15 cellular contexts compared by ENCODE assay signal in genomic region chr1:156708245-156708661, GRCh38. TPM values are rescaled to one million over a fixed set of nuclear protein-coding genes. Genes with fewer than 3 reads are reported as not detected.
DNase-seq lines count a peak whose midpoint lies in the region; ATAC-seq and TF ChIP-seq lines count a peak whose summit lies in the region.
"Had no signal": no experiment of that assay in that cellular context is flagged by ENCODE, and none has a peak within 500 bp of the region (broad histone marks: within the 10 kb centered on the region; RNA-seq: fewer than 3 reads in every experiment).

No MANE protein-coding gene starts in this region.

- peaks cover under 1% of the 10 kb centered on the region for H3K79me1 ChIP-seq in mesendoderm (ENCODE audit: low read length)

- WGBS in ectodermal cell, 2 experiments: 1 to 2% methylated on average over 4 of the region's 4 CpGs
- WGBS in mesendoderm (ENCODE audit: extremely low coverage, insufficient coverage, low lambda C conversion rate): no CpG with 5 or more reads among the region's 4 CpGs
- WGBS in prostate gland: 63% methylated on average over 4 of the region's 4 CpGs

- TF ChIP-seq POLR2A in uterus (IDR thresholded peaks at IDR 0.05): no peak
- no peak for TF ChIP-seq POLR2A in prostate gland (IDR thresholded peaks at IDR 0.05)

- peak overlapping the region; percentile 50 for H3K27ac Mint-ChIP-seq in activated naive CD8-positive, alpha-beta T cell
- H3K27ac Mint-ChIP-seq in activated naive CD8-positive, alpha-beta T cell treated with anti-CD3 and anti-CD28 coated beads, Interleukin-2, amount 50 U/mL, for 24 hours: no peak overlapping the region
- H3K27ac Mint-ChIP-seq: activated CD4-positive, alpha-beta T cell treated with anti-CD3 and anti-CD28 coated beads, Interleukin-2, amount 10 ng/mL, durations not matched to agents 7 days and 5 days; activated T-helper 2 cell treated with anti-CD3 and anti-CD28 coated beads, Interferon-gamma antibody, Interleukin-2, Interleukin-4, amounts not matched to agents 10 μg/mL and 5 μg/mL and 100 μg/mL, durations not matched to agents 14 hours and 24 hours and 36 hours had no signal

- peak overlapping the region; percentile 94 for H3K18ac ChIP-seq in mesendoderm (ENCODE audit: low read length)

- H3K36me3 Mint-ChIP-seq in activated naive CD8-positive, alpha-beta T cell: no peaks in the 10 kb centered on the region
- no peaks in the 10 kb centered on the region for H3K36me3 Mint-ChIP-seq in activated naive CD8-positive, alpha-beta T cell treated with anti-CD3 and anti-CD28 coated beads, Interleukin-2, amount 50 U/mL, for 24 hours (ENCODE audit: low read depth)

- peak overlapping the region; percentile 84 for H3K27ac ChIP-seq in ectodermal cell (ENCODE audit: insufficient read depth, low read depth, low read length, poor library complexity, severe bottlenecking)
- H3K27ac ChIP-seq in mesendoderm (ENCODE audit: low read depth, low read length): peak overlapping the region; percentile 98
- peak overlapping the region; percentile 92 for H3K27ac ChIP-seq in uterus
- H3K27ac ChIP-seq in prostate gland: peak overlapping the region in 1 of 2 donors; percentile 4

- H3K36me3 ChIP-seq in ectodermal cell (ENCODE audit: control insufficient read depth, insufficient read depth, low read length): no peaks in the 10 kb centered on the region
- H3K36me3 ChIP-seq in mesendoderm (ENCODE audit: control insufficient read depth, insufficient read depth, low read length): no peaks in the 10 kb centered on the region
- no peaks in the 10 kb centered on the region for H3K36me3 ChIP-seq in uterus
- H3K36me3 ChIP-seq in prostate gland: no peaks in the 10 kb centered on the region

- intact Hi-C loops in uterus (cut with DNase I; ENCODE audit: low total_unique reads) (no loop called here), prostate gland (cut with DNase I) (no loop called here)

- no peak for DNase-seq in activated naive CD8-positive, alpha-beta T cell treated with anti-CD3 and anti-CD28 coated beads, Interleukin-2, amount 50 U/mL, for 24 hours
- DNase-seq in mesendoderm (peak; percentile 95), uterus (no peak), midbrain (lab: John Stamatoyannopoulos, UW) (no peak), prostate gland (ENCODE audit: low spot score) (no peak)
- DNase-seq in NK-92 treated with Interleukin-12 subunit alpha and Interleukin-12 subunit beta, amount 100 ng/mL, for 24 hours (lab: John Stamatoyannopoulos, UW): no peak
- DNase-seq: 8988T; activated CD4-positive, alpha-beta T cell treated with anti-CD3 and anti-CD28 coated beads, Interleukin-2, amount 10 ng/mL, durations not matched to agents 7 days and 5 days; COR-L47; hypothalamus; NCI-H1417 treated with DMSO at 0.1 percent for 48 hours had no signal

- H3K27me3 ChIP-seq in ectodermal cell (ENCODE audit: control insufficient read depth, insufficient read depth, low read length, poor library complexity, severe bottlenecking) (peaks cover 4% of the 10 kb centered on the region), mesendoderm (ENCODE audit: insufficient read depth, low read length, poor library complexity) (no peaks in the 10 kb centered on the region), uterus (no peaks in the 10 kb centered on the region), prostate gland (replicated peaks; ENCODE audit: insufficient read depth) (no peaks in the 10 kb centered on the region)

- H3K4me1 ChIP-seq in ectodermal cell (ENCODE audit: control insufficient read depth, insufficient read depth, low read length) (peaks cover 43% of the 10 kb centered on the region), mesendoderm (ENCODE audit: control insufficient read depth, low read depth, low read length) (peaks cover 41% of the 10 kb centered on the region), uterus (peaks cover 0 to 34% of the 10 kb centered on the region in 2 donors), prostate gland (replicated peaks) (peaks cover 12% of the 10 kb centered on the region)

- H3K4me3 ChIP-seq in ectodermal cell (ENCODE audit: insufficient read depth, low read depth, low read length) (peak overlapping the region; percentile 19), mesendoderm (ENCODE audit: low read length) (no peak overlapping the region), uterus (no peak overlapping the region), prostate gland (no peak overlapping the region)

- H4K8ac ChIP-seq in mesendoderm (ENCODE audit: low read depth, low read length): no peak overlapping the region

- peak overlapping the region; percentile 86 for H3K23ac ChIP-seq in mesendoderm (ENCODE audit: low read length)

- peak overlapping the region; percentile 90 for H3K56ac ChIP-seq in mesendoderm (ENCODE audit: low read length)

- TF ChIP-seq CTCF in uterus (IDR thresholded peaks at IDR 0.05): no peak
- TF ChIP-seq CTCF in prostate gland (IDR thresholded peaks at IDR 0.05): no peak

- peak overlapping the region; percentile 93 for H2AK5ac ChIP-seq in mesendoderm (ENCODE audit: low read length)

- H3K9me3 ChIP-seq in ectodermal cell (ENCODE audit: control insufficient read depth, low read length): no peaks in the 10 kb centered on the region
- H3K9me3 ChIP-seq in uterus: no peaks in the 10 kb centered on the region
- H3K9me3 ChIP-seq in prostate gland: no peaks in the 10 kb centered on the region

- no peak overlapping the region for H4K5ac ChIP-seq in mesendoderm (ENCODE audit: low read length)

- H3K9me3 Mint-ChIP-seq in activated naive CD8-positive, alpha-beta T cell (ENCODE audit: low read depth): no peaks in the 10 kb centered on the region
- no peaks in the 10 kb centered on the region for H3K9me3 Mint-ChIP-seq in activated naive CD8-positive, alpha-beta T cell treated with anti-CD3 and anti-CD28 coated beads, Interleukin-2, amount 50 U/mL, for 24 hours
- H3K9me3 Mint-ChIP-seq: activated CD4-positive, alpha-beta T cell treated with anti-CD3 and anti-CD28 coated beads, Interleukin-2, amount 10 ng/mL, durations not matched to agents 7 days and 5 days; activated T-helper 2 cell treated with anti-CD3 and anti-CD28 coated beads, Interferon-gamma antibody, Interleukin-2, Interleukin-4, amounts not matched to agents 10 μg/mL and 5 μg/mL and 100 μg/mL, durations not matched to agents 14 hours and 24 hours and 36 hours had no signal

- ATAC-seq in activated naive CD8-positive, alpha-beta T cell treated with anti-CD3 and anti-CD28 coated beads, Interleukin-2, amount 50 U/mL, for 24 hours: no peak

- H3K27me3 Mint-ChIP-seq in activated naive CD8-positive, alpha-beta T cell: no peaks in the 10 kb centered on the region
- peaks cover 23% of the 10 kb centered on the region for H3K27me3 Mint-ChIP-seq in activated naive CD8-positive, alpha-beta T cell treated with anti-CD3 and anti-CD28 coated beads, Interleukin-2, amount 50 U/mL, for 24 hours

- peak overlapping the region; percentile 62 for H3K4ac ChIP-seq in mesendoderm (ENCODE audit: low read depth, low read length)

- H3K79me2 ChIP-seq in mesendoderm (ENCODE audit: control insufficient read depth, insufficient read depth, low read length): peaks cover 2% of the 10 kb centered on the region

- H2BK5ac ChIP-seq in mesendoderm (ENCODE audit: low read length): peak overlapping the region; percentile 99

- H2BK15ac ChIP-seq in mesendoderm (replicated peaks; ENCODE audit: low read depth): no peak overlapping the region

- peaks cover 25% of the 10 kb centered on the region for H3K4me1 Mint-ChIP-seq in activated naive CD8-positive, alpha-beta T cell (ENCODE audit: low read depth)
- peaks cover 23% of the 10 kb centered on the region for H3K4me1 Mint-ChIP-seq in activated naive CD8-positive, alpha-beta T cell treated with anti-CD3 and anti-CD28 coated beads, Interleukin-2, amount 50 U/mL, for 24 hours

- no peak overlapping the region for H3K4me3 Mint-ChIP-seq in activated naive CD8-positive, alpha-beta T cell
- H3K4me3 Mint-ChIP-seq in activated naive CD8-positive, alpha-beta T cell treated with anti-CD3 and anti-CD28 coated beads, Interleukin-2, amount 50 U/mL, for 24 hours: no peak overlapping the region
- H3K4me3 Mint-ChIP-seq: activated CD4-positive, alpha-beta T cell treated with anti-CD3 and anti-CD28 coated beads, Interleukin-2, amount 10 ng/mL, durations not matched to agents 7 days and 5 days had no signal

- H3K9ac ChIP-seq in mesendoderm (ENCODE audit: low read length): peak overlapping the region; percentile 78

- peak overlapping the region; percentile 9 for H2BK120ac ChIP-seq in mesendoderm (ENCODE audit: low read depth, low read length)

- peak overlapping the region; percentile 45 for H3K4me2 ChIP-seq in mesendoderm (ENCODE audit: low read length)

RNA-seq across cellular contexts. Expression of gene CRABP2, which starts 2.9 kb away (rescaled TPM):
- polyA plus RNA-seq in ectodermal cell (2013, experiment 1 of 4): 697 TPM
- polyA plus RNA-seq in ectodermal cell (2013, experiment 2 of 4): 522 TPM
- 545 TPM for polyA plus RNA-seq in ectodermal cell (2013, experiment 3 of 4)
- 604 TPM for polyA plus RNA-seq in ectodermal cell (2013, experiment 4 of 4)
- polyA plus RNA-seq in mesendoderm (2013, experiment 1 of 2): 52.0 TPM
- 49.6 TPM for polyA plus RNA-seq in mesendoderm (2013, experiment 2 of 2)
- total RNA-seq in uterus (10 to 100 TPM in 3 of 4 donors, not detected in 1; 11.0 to 71.5 (median 14.3) TPM), prostate gland (10 to 100 TPM; 27.3 to 30.8 TPM)

RNA-seq across cellular contexts. Expression of gene METTL25B, which starts 20.0 kb away (rescaled TPM):
- polyA plus RNA-seq in ectodermal cell (2013, experiment 1 of 4): 36.4 TPM
- polyA plus RNA-seq in ectodermal cell (2013, experiment 2 of 4): 38.3 TPM
- polyA plus RNA-seq in ectodermal cell (2013, experiment 3 of 4): 38.8 TPM
- polyA plus RNA-seq in ectodermal cell (2013, experiment 4 of 4): 44.8 TPM
- 12.0 TPM for polyA plus RNA-seq in mesendoderm (2013, experiment 1 of 2)
- 11.6 TPM for polyA plus RNA-seq in mesendoderm (2013, experiment 2 of 2)
- 10 to 100 TPM in 3 of 4 donors, 1 to 10 TPM in 1; 3.5 to 69.7 (median 29.4) TPM for total RNA-seq in uterus
- total RNA-seq in prostate gland: 10 to 100 TPM; 62.0 to 69.5 TPM

RNA-seq across cellular contexts. Expression of gene ISG20L2, which starts 20.3 kb away (rescaled TPM):
- 53.3 TPM for polyA plus RNA-seq in ectodermal cell (2013, experiment 1 of 4)
- 51.6 TPM for polyA plus RNA-seq in ectodermal cell (2013, experiment 2 of 4)
- 30.4 TPM for polyA plus RNA-seq in ectodermal cell (2013, experiment 3 of 4)
- polyA plus RNA-seq in ectodermal cell (2013, experiment 4 of 4): 36.2 TPM
- 75.9 TPM for polyA plus RNA-seq in mesendoderm (2013, experiment 1 of 2)
- polyA plus RNA-seq in mesendoderm (2013, experiment 2 of 2): 76.2 TPM
- total RNA-seq in uterus: 10 to 100 TPM in 2 of 4 donors, 1 to 10 TPM in 2; 3.6 to 24.8 (median 10.2) TPM
- total RNA-seq in prostate gland: 10 to 100 TPM; 19.4 to 34.4 TPM

RNA-seq across cellular contexts. Expression of gene NES, which starts 31.0 kb away (rescaled TPM):
- 303 TPM for polyA plus RNA-seq in ectodermal cell (2013, experiment 1 of 4)
- 335 TPM for polyA plus RNA-seq in ectodermal cell (2013, experiment 2 of 4)
- 231 TPM for polyA plus RNA-seq in ectodermal cell (2013, experiment 3 of 4)
- polyA plus RNA-seq in ectodermal cell (2013, experiment 4 of 4): 248 TPM
- polyA plus RNA-seq in mesendoderm (2013, experiment 1 of 2): 77.7 TPM
- 79.9 TPM for polyA plus RNA-seq in mesendoderm (2013, experiment 2 of 2)
- total RNA-seq in uterus (10 to 100 TPM in 3 of 4 donors, 1 to 10 TPM in 1; 9.7 to 70.9 (median 34.5) TPM), prostate gland (10 to 100 TPM; 11.2 to 33.4 TPM)
- total RNA-seq: activated CD4-positive, alpha-beta T cell treated with anti-CD3 and anti-CD28 coated beads, Interleukin-2, amount 10 ng/mL, durations not matched to agents 7 days and 5 days; activated T-helper 2 cell treated with anti-CD3 and anti-CD28 coated beads, Interferon-gamma antibody, Interleukin-2, Interleukin-4, amounts not matched to agents 10 μg/mL and 5 μg/mL and 100 μg/mL, durations not matched to agents 14 hours and 24 hours and 36 hours; T-helper 2 cell treated with Interferon-gamma antibody and Interleukin-4, amounts not matched to agents 100 ng/mL and 5 ng/mL, for 36 hours had no signal

RNA-seq across cellular contexts. Expression of gene MRPL24, which starts 32.6 kb away (rescaled TPM):
- polyA plus RNA-seq in ectodermal cell (2013, experiment 1 of 4): 30.4 TPM
- 35.6 TPM for polyA plus RNA-seq in ectodermal cell (2013, experiment 2 of 4)
- 32.6 TPM for polyA plus RNA-seq in ectodermal cell (2013, experiment 3 of 4)
- 33.5 TPM for polyA plus RNA-seq in ectodermal cell (2013, experiment 4 of 4)
- 30.0 TPM for polyA plus RNA-seq in mesendoderm (2013, experiment 1 of 2)
- 29.4 TPM for polyA plus RNA-seq in mesendoderm (2013, experiment 2 of 2)
- total RNA-seq in uterus (10 to 100 TPM in 3 of 4 donors, 1 to 10 TPM in 1; 8.2 to 58.5 (median 23.8) TPM), prostate gland (10 to 100 TPM; 55.0 to 67.1 TPM)
